37 cellular contexts compared by ENCODE assay signal in the genomic region with DNA sequence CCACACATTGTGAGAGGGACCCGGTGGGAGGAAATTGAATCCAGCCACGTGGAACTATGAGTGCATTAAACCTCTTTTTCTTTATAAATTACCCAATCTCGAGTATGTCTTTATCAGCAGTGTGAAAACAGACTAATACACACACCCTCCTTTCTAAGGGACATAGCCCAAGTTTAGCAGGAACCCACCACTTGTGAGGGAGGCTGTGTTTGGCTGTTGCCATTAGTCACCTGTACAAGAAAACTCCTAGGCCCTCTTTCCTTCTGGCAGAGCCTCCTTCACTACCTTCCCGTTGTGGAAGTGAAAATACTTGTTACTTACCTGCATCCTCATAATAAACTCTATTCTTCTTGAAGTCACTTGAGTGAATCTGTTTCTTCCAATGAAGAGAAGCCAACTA.
"Had no signal": no experiment of that assay in that cellular context is flagged by ENCODE, and none has a peak within 500 bp of the region (broad histone marks: within the 10 kb centered on the region; RNA-seq: fewer than 3 reads in every experiment).

No MANE protein-coding gene starts in this region.

- H3K27ac Mint-ChIP-seq: activated B cell treated with CpG ODN at 0.5 μM for 24 hours; activated CD4-positive, alpha-beta memory T cell treated with anti-CD3 and anti-CD28 coated beads for 36 hours; activated CD8-positive, alpha-beta memory T cell treated with anti-CD3 and anti-CD28 coated beads, Interleukin-2, amount 10 ng/mL, durations not matched to agents 7 days and 5 days; activated CD8-positive, alpha-beta T cell treated with anti-CD3 and anti-CD28 coated beads, Interleukin-2, amount 10 ng/mL, durations not matched to agents 7 days and 5 days; activated naive CD8-positive, alpha-beta T cell; activated T-cell treated with anti-CD3 and anti-CD28 coated beads, Interleukin-2, amount 50 U/mL, for 24 hours; activated T-helper 17 cell treated with anti-CD3 and anti-CD28 coated beads, Interleukin-2, amount 50 U/mL, for 72 hours; effector memory CD8-positive, alpha-beta T cell; T-helper 17 cell; T-helper 2 cell treated with Interferon-gamma antibody and Interleukin-4, amounts not matched to agents 5 μg/mL and 100 μg/mL, for 36 hours had no signal

- DNase-seq: activated B cell treated with CpG ODN at 0.5 μM for 24 hours; activated CD4-positive, alpha-beta memory T cell treated with anti-CD3 and anti-CD28 coated beads for 36 hours; activated CD4-positive, alpha-beta T cell treated with anti-CD3 and anti-CD28 coated beads for 48 hours; activated CD4-positive, alpha-beta T cell treated with anti-CD3 and anti-CD28 coated beads, Interleukin-2, amount 50 U/mL, for 1 hour; activated CD8-positive, alpha-beta memory T cell treated with anti-CD3 and anti-CD28 coated beads, Interleukin-2, amount 10 ng/mL, durations not matched to agents 7 days and 5 days; activated CD8-positive, alpha-beta memory T cell treated with anti-CD3 and anti-CD28 coated beads, Interleukin-2, amount 50 U/mL, for 48 hours; activated CD8-positive, alpha-beta T cell treated with anti-CD3 and anti-CD28 coated beads, Interleukin-2, amount 10 ng/mL, durations not matched to agents 7 days and 5 days; activated effector memory CD4-positive, alpha-beta T cell treated with Interleukin-2 at 50 U/mL for 16 hours; activated gamma-delta T cell treated with Interleukin-2 at 50 U/mL for 16 hours; activated naive CD4-positive, alpha-beta T cell treated with anti-CD3 and anti-CD28 coated beads, Interleukin-2, amount 50 U/mL, for 16 hours; activated naive CD4-positive, alpha-beta T cell treated with Interleukin-2 at 50 U/mL for 16 hours; activated T-cell treated with anti-CD3 and anti-CD28 coated beads for 4 hours; activated T-cell treated with anti-CD3 and anti-CD28 coated beads, Interleukin-2, amount 50 U/mL, for 24 hours; amygdala; aorta; body of pancreas; caudate nucleus; cortex of kidney; dermis blood vessel endothelial cell; effector CD4-positive, alpha-beta T cell; effector memory CD8-positive, alpha-beta T cell; esophagus squamous epithelium; foreskin melanocyte; heart right ventricle; T-helper 1 cell; T-helper 17 cell; T1000; WERI-Rb-1 had no signal

- H3K4me3 Mint-ChIP-seq: activated B cell treated with CpG ODN at 0.5 μM for 24 hours; activated CD4-positive, alpha-beta memory T cell treated with anti-CD3 and anti-CD28 coated beads for 36 hours; activated CD8-positive, alpha-beta memory T cell treated with anti-CD3 and anti-CD28 coated beads, Interleukin-2, amount 10 ng/mL, durations not matched to agents 7 days and 5 days; activated CD8-positive, alpha-beta T cell treated with anti-CD3 and anti-CD28 coated beads, Interleukin-2, amount 10 ng/mL, durations not matched to agents 7 days and 5 days; activated naive CD8-positive, alpha-beta T cell; activated T-cell treated with anti-CD3 and anti-CD28 coated beads, Interleukin-2, amount 50 U/mL, for 24 hours; activated T-helper 17 cell treated with anti-CD3 and anti-CD28 coated beads, Interleukin-2, amount 50 U/mL, for 72 hours; effector memory CD8-positive, alpha-beta T cell; T-helper 17 cell; T-helper 2 cell treated with Interferon-gamma antibody and Interleukin-4, amounts not matched to agents 5 μg/mL and 100 μg/mL, for 36 hours had no signal

- H3K27me3 ChIP-seq: body of pancreas, gastroesophageal sphincter had no signal

- H3K36me3 Mint-ChIP-seq: activated CD4-positive, alpha-beta memory T cell treated with anti-CD3 and anti-CD28 coated beads for 36 hours; activated CD8-positive, alpha-beta memory T cell treated with anti-CD3 and anti-CD28 coated beads, Interleukin-2, amount 10 ng/mL, durations not matched to agents 7 days and 5 days; activated naive CD8-positive, alpha-beta T cell had no signal

- H3K4me1 Mint-ChIP-seq: activated B cell treated with CpG ODN at 0.5 μM for 24 hours; activated CD8-positive, alpha-beta memory T cell treated with anti-CD3 and anti-CD28 coated beads, Interleukin-2, amount 10 ng/mL, durations not matched to agents 7 days and 5 days; activated T-helper 17 cell treated with anti-CD3 and anti-CD28 coated beads, Interleukin-2, amount 50 U/mL, for 72 hours had no signal

- FAIRE-seq: colon, endometrium, endothelial cell of umbilical vein had no signal

- H3K36me3 ChIP-seq: esophagus squamous epithelium, gastroesophageal sphincter, heart right ventricle, WERI-Rb-1 had no signal

- H3K4me3 ChIP-seq: body of pancreas, esophagus squamous epithelium, gastroesophageal sphincter, heart right ventricle had no signal

- H3K9me3 ChIP-seq: body of pancreas, esophagus squamous epithelium, gastroesophageal sphincter, heart right ventricle had no signal

- H3K9me3 Mint-ChIP-seq: activated B cell treated with CpG ODN at 0.5 μM for 24 hours; activated CD4-positive, alpha-beta memory T cell treated with anti-CD3 and anti-CD28 coated beads for 36 hours; activated T-cell treated with anti-CD3 and anti-CD28 coated beads, Interleukin-2, amount 50 U/mL, for 24 hours; activated T-helper 17 cell treated with anti-CD3 and anti-CD28 coated beads, Interleukin-2, amount 50 U/mL, for 72 hours; effector memory CD8-positive, alpha-beta T cell; T-helper 2 cell treated with Interferon-gamma antibody and Interleukin-4, amounts not matched to agents 5 μg/mL and 100 μg/mL, for 36 hours had no signal

- H3K27ac ChIP-seq: body of pancreas, epithelial cell of prostate, esophagus squamous epithelium, gastroesophageal sphincter, heart right ventricle, WERI-Rb-1 had no signal

- ATAC-seq: activated CD4-positive, CD25-positive, alpha-beta regulatory T cell treated with anti-CD3 and anti-CD28 coated beads, Interleukin-2, amount 50 U/mL, for 24 hours; activated CD8-positive, alpha-beta memory T cell treated with anti-CD3 and anti-CD28 coated beads, Interleukin-2, amount 10 ng/mL, durations not matched to agents 7 days and 5 days; activated CD8-positive, alpha-beta T cell treated with anti-CD3 and anti-CD28 coated beads, Interleukin-2, amount 10 ng/mL, durations not matched to agents 7 days and 5 days; activated T-helper 17 cell treated with anti-CD3 and anti-CD28 coated beads, Interleukin-2, amount 50 U/mL, for 72 hours; body of pancreas; effector memory CD8-positive, alpha-beta T cell; gastroesophageal sphincter; heart right ventricle; T-helper 17 cell had no signal

- H3K4me1 ChIP-seq: esophagus squamous epithelium, gastroesophageal sphincter, heart right ventricle had no signal
